Comparison of ENCODE assay signal across 8 cellular contexts in genomic region chr21:39175154-39175553, GRCh38. TPM values are rescaled to one million over a fixed set of nuclear protein-coding genes. Genes with fewer than 3 reads are reported as not detected.
A peak's percentile ranks its signal among the peaks of the same experiment; 100 is the strongest.
DNase-seq lines count a peak whose midpoint lies in the region; ATAC-seq and TF ChIP-seq lines count a peak whose summit lies in the region.

No MANE protein-coding gene starts in this region.

- no peaks in the 10 kb centered on the region for H3K9me3 Mint-ChIP-seq in activated naive CD8-positive, alpha-beta T cell treated with anti-CD3 and anti-CD28 coated beads, Interleukin-2, amount 50 U/mL, for 24 hours

- no peak overlapping the region for H3K27ac ChIP-seq in heart left ventricle
- no peak overlapping the region for H3K27ac ChIP-seq in upper lobe of right lung

- no peak for ATAC-seq in heart left ventricle
- ATAC-seq in upper lobe of right lung, result no peak
- no peak for ATAC-seq in activated naive CD8-positive, alpha-beta T cell treated with anti-CD3 and anti-CD28 coated beads, Interleukin-2, amount 50 U/mL, for 24 hours
- no peak for ATAC-seq in GM19455 (IDR thresholded peaks at IDR 0.05; ENCODE audit: unreplicated experiment)
- ATAC-seq in HG03108 (IDR thresholded peaks at IDR 0.05; ENCODE audit: unreplicated experiment), result no peak

- no peak for TF ChIP-seq POLR2A in heart left ventricle (IDR thresholded peaks at IDR 0.05)

- H3K4me3 Mint-ChIP-seq in activated naive CD8-positive, alpha-beta T cell treated with anti-CD3 and anti-CD28 coated beads, Interleukin-2, amount 50 U/mL, for 24 hours, result no peak overlapping the region

- H3K9me3 ChIP-seq in heart left ventricle (no peaks in the 10 kb centered on the region), upper lobe of right lung (no peaks in the 10 kb centered on the region)

- H3K4me1 Mint-ChIP-seq in activated naive CD8-positive, alpha-beta T cell treated with anti-CD3 and anti-CD28 coated beads, Interleukin-2, amount 50 U/mL, for 24 hours, result peaks cover 3% of the 10 kb centered on the region

- H3K4me1 ChIP-seq in heart left ventricle (peaks cover 0 to 7% (median 0%) of the 10 kb centered on the region in 12 donors), upper lobe of right lung (no peaks in the 10 kb centered on the region)

- no peak overlapping the region for H3K4me3 ChIP-seq in heart left ventricle
- H3K4me3 ChIP-seq in fibroblast of villous mesenchyme (ENCODE audit: low read depth, low read length), result no peak overlapping the region
- no peak overlapping the region for H3K4me3 ChIP-seq in upper lobe of right lung

- H3K27me3 ChIP-seq in heart left ventricle, result no peaks in the 10 kb centered on the region
- H3K27me3 ChIP-seq in upper lobe of right lung, result no peaks in the 10 kb centered on the region

- TF ChIP-seq CTCF in heart left ventricle (IDR thresholded peaks at IDR 0.05), result peak; percentile 39 to 69 (median 50)
- TF ChIP-seq CTCF in fibroblast of villous mesenchyme (IDR thresholded peaks at IDR 0.05; ENCODE audit: insufficient read depth, low read depth, low read length), result peak; percentile 52
- peak; percentile 56 for TF ChIP-seq CTCF in upper lobe of right lung (IDR thresholded peaks at IDR 0.05)

- 88 to 94% (median 90%) methylated on average over 4 of the region's 4 CpGs for WGBS in heart left ventricle, 4 donors

- H3K36me3 ChIP-seq in heart left ventricle (peaks cover 0 to 72% (median 44%) of the 10 kb centered on the region in 9 donors), upper lobe of right lung (peaks cover 36% of the 10 kb centered on the region)

- DNase-seq in heart left ventricle, result no peak
- no peak for DNase-seq in cardiac septum (ENCODE audit: low spot score)
- peak; percentile 23 for DNase-seq in RPMI7951 (ENCODE audit: low read depth)
- DNase-seq in fibroblast of villous mesenchyme (ENCODE audit: low read depth), result peak; percentile 58
- no peak for DNase-seq in upper lobe of right lung
- no peak for DNase-seq in activated naive CD8-positive, alpha-beta T cell treated with anti-CD3 and anti-CD28 coated beads, Interleukin-2, amount 50 U/mL, for 24 hours

- H3K27me3 Mint-ChIP-seq in activated naive CD8-positive, alpha-beta T cell treated with anti-CD3 and anti-CD28 coated beads, Interleukin-2, amount 50 U/mL, for 24 hours, result no peaks in the 10 kb centered on the region

- intact Hi-C loops in heart left ventricle (cut with DNase I) (no loop called here), cardiac septum (cut with DNase I) (no loop called here), upper lobe of right lung (cut with DNase I) (no loop called here)

- no peak overlapping the region for H3K27ac Mint-ChIP-seq in activated naive CD8-positive, alpha-beta T cell treated with anti-CD3 and anti-CD28 coated beads, Interleukin-2, amount 50 U/mL, for 24 hours

- peaks cover 57% of the 10 kb centered on the region for H3K36me3 Mint-ChIP-seq in activated naive CD8-positive, alpha-beta T cell treated with anti-CD3 and anti-CD28 coated beads, Interleukin-2, amount 50 U/mL, for 24 hours (ENCODE audit: low read depth)

RNA-seq across cellular contexts. Expression of gene PSMG1, which starts 8.1 kb away (rescaled TPM):
- total RNA-seq in heart left ventricle, result 10 to 100 TPM; 12.0 to 31.6 (median 25.3) TPM
- polyA plus RNA-seq in heart left ventricle, result 10 to 100 TPM; 34.5 to 35.2 TPM
- total RNA-seq in cardiac septum, result 27.7 TPM
- total RNA-seq in RPMI7951 (2014; rRNA removed; shearing (Covaris generic)), result 100 and 109 TPM in 2 replicates
- 70.0 and 71.5 TPM in 2 replicates for total RNA-seq in fibroblast of villous mesenchyme
- total RNA-seq in upper lobe of right lung, result 21.4 TPM

Comparison
In these comparisons a context has a peak if more than half of its experiments do, and no peak if none do; other contexts are left out.
1. DNase-seq: peak in RPMI7951 (single experiment) and fibroblast of villous mesenchyme (single experiment); none in heart left ventricle (0 of 5), cardiac septum (single experiment), upper lobe of right lung (single experiment) and activated naive CD8-positive, alpha-beta T cell treated with anti-CD3 and anti-CD28 coated beads, Interleukin-2, amount 50 U/mL, for 24 hours (single experiment).
2. Peak in every context shown above with its lines, with median percentiles within 50 percentile points of each other: CTCF ChIP-seq.